ENCODE assay signal across 8 cellular contexts in the genomic region with DNA sequence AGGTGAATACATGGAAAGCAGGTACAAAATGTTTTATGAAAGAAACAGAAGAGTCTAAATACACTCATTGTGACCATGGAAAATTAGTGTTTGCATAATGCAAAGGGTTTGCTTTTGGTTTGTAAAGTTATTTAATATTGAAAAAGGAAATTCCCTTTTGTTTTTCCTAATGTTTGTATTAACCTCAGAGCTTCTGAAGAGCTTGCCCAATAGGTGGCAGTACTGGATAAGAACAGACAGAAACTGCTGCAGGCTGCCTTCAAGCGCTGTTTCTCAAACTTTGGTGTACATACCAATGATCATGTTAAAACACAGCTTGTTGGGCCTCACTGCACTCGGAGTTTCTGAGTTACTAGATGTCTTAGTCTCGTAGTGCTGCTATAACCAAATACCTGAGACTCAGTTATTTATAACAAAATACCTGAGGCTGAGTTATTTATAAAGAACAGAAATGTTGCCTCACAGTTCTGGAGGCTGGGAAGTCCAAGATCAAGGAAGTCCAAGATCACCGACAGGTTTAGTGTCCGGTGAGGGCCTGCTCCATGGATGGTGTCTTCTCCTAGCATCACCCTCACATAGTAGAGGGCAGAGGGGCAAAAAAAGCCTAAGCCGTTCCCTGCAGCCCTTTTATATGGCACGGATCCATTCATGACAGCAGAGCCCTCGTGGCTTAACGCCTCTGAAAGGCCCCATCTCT. TPM values are rescaled to one million over a fixed set of nuclear protein-coding genes. Genes with fewer than 3 reads are reported as not detected.
DNase-seq lines count a peak whose midpoint lies in the region; ATAC-seq and TF ChIP-seq lines count a peak whose summit lies in the region.

No MANE protein-coding gene starts in this region.

- H3K9me3 ChIP-seq in A673 (ENCODE audit: low read depth, low read length, poor library complexity, severe bottlenecking) (no peaks in the 10 kb centered on the region), SJSA1 (replicated peaks) (no peaks in the 10 kb centered on the region)

- no peak overlapping the region for H3K4me3 ChIP-seq in A673 (ENCODE audit: low read depth, low read length, poor library complexity, severe bottlenecking)
- H3K4me3 ChIP-seq in SJSA1 = no peak overlapping the region

- H3K36me3 ChIP-seq in A673 (ENCODE audit: insufficient read depth, low read length, poor library complexity, severe bottlenecking) = no peaks in the 10 kb centered on the region
- no peaks in the 10 kb centered on the region for H3K36me3 ChIP-seq in SJSA1

- peaks cover 3% of the 10 kb centered on the region for H3K9me3 Mint-ChIP-seq in neural crest cell

- H3K27me3 Mint-ChIP-seq in neural crest cell (ENCODE audit: low read depth) = no peaks in the 10 kb centered on the region

- DNase-seq in A673 (ENCODE audit: low spot score) (peak; percentile 82), G401 (ENCODE audit: low spot score) (peak; percentile 24), SJSA1 (ENCODE audit: low read depth in 1 of 2, low spot score in 2 of 2) (peak; percentile 7 to 42), epithelial cell of prostate (ENCODE audit: low read depth, low spot score) (peak; percentile 20), neural crest cell (ENCODE audit: low read depth, low spot score) (peak; percentile 31)

- no peak overlapping the region for H3K27ac ChIP-seq in A673 (ENCODE audit: low read depth, low read length, poor library complexity, severe bottlenecking)
- H3K27ac ChIP-seq in SJSA1 = no peak overlapping the region
- H3K27ac ChIP-seq in epithelial cell of prostate = no peak overlapping the region

- H3K4me3 Mint-ChIP-seq in neural crest cell = no peak overlapping the region

- H3K4me1 ChIP-seq in A673 (ENCODE audit: insufficient read depth, low read length, poor library complexity, severe bottlenecking) = no peaks in the 10 kb centered on the region
- H3K4me1 ChIP-seq in SJSA1 (replicated peaks) = no peaks in the 10 kb centered on the region; the same call in 1 of the 2 replicates

- BruUV-seq in A673 (replicated peaks; lab: Mats Ljungman, UMichigan) = no TSS peak

- intact Hi-C loops in A673 (cut with micrococcal nuclease; ENCODE audit: unreplicated experiment) = loop anchor here (2.0 to 10.0 kb wide), 3 partner anchors 113 to 485 kb away; no protein-coding TSS in a partner anchor

- in situ Hi-C loops in G401 (cut with HindIII; ENCODE audit: low sequenced_read_pairs) = no loop called here

- no peaks in the 10 kb centered on the region for H3K4me1 Mint-ChIP-seq in neural crest cell

- no peaks in the 10 kb centered on the region for H3K36me3 Mint-ChIP-seq in neural crest cell (ENCODE audit: low read depth)

- POLR2A ChIA-PET in A673 (lab: Charles Lee; ENCODE audit: low non-redundant PET) = no interaction called here

- ATAC-seq in GM21737 (IDR thresholded peaks at IDR 0.05; ENCODE audit: unreplicated experiment) (no peak), HG03439 (IDR thresholded peaks at IDR 0.05; ENCODE audit: unreplicated experiment) (no peak)

- no peak overlapping the region for H3K27ac Mint-ChIP-seq in neural crest cell (ENCODE audit: unreplicated experiment)

- TF ChIP-seq CTCF in A673 (conservative IDR thresholded peaks at IDR 0.05; ENCODE audit: low read depth, low read length) (peak; percentile 82), LNCAP (IDR thresholded peaks at IDR 0.05) (peak; percentile 59), neural crest cell (conservative IDR thresholded peaks at IDR 0.05) (peak; percentile 76)

- H3K27me3 ChIP-seq in A673 (replicated peaks; ENCODE audit: insufficient read depth, low read depth, low read length, poor library complexity) = peaks cover 18% of the 10 kb centered on the region
- no peaks in the 10 kb centered on the region for H3K27me3 ChIP-seq in SJSA1 (replicated peaks)

- CTCF ChIA-PET in A673 (lab: Charles Lee) = interaction anchor here (0.5 to 1.5 kb wide), 9 partner anchors 18 to 945 kb away, joined by 4 to 12 read pairs (median 7); no protein-coding TSS in a partner anchor

RNA-seq across cellular contexts. Expression of gene SUPT20HL2, which starts 54.2 kb away (rescaled TPM):
- not detected in 2 replicates for total RNA-seq in A673 (2021)
- not detected in 2 replicates for total RNA-seq in G401 (2014; rRNA removed; shearing (Covaris generic))
- not detected in 2 replicates for total RNA-seq in SJSA1 (2014; rRNA removed; shearing (Covaris generic))
- not detected in 2 replicates for total RNA-seq in neural crest cell

Comparison
In these comparisons a context has a peak if more than half of its experiments do, and no peak if none do; other contexts are left out.
1. DNase-seq: peak in every context shown above with its lines; median percentile 82 in A673; 31 in neural crest cell; 24 in SJSA1; 24 in G401; 20 in epithelial cell of prostate.